ENCODE assay signal across 1 cellular context in genomic region chr6:166849762-166850181, GRCh38.
A peak's percentile ranks its signal among the peaks of the same experiment; 100 is the strongest.
TF ChIP-seq lines count a peak whose summit lies in the region.

No MANE protein-coding gene starts in this region.

TF ChIP-seq in GM12878, 131 proteins besides CTCF, POLR2A, EP300 and RAD21 (continued from another document):
- TF ChIP-seq REST (IDR thresholded peaks at IDR 0.05; ENCODE audit: low read depth, low read length), result no peak
- no peak for TF ChIP-seq RB1 (IDR thresholded peaks at IDR 0.05; ENCODE audit: borderline replicate concordance)
- peak; percentile 47; the same call in 1 of the 2 replicates for TF ChIP-seq TCF3 (IDR thresholded peaks at IDR 0.05; ENCODE audit: borderline replicate concordance, insufficient read depth, low read depth, low read length)
- TF ChIP-seq BRCA1 (IDR thresholded peaks at IDR 0.05; ENCODE audit: low read depth, low read length), result no peak
- TF ChIP-seq CHD4 (IDR thresholded peaks at IDR 0.05), result no peak
- no peak for TF ChIP-seq ZNF274 (IDR thresholded peaks at IDR 0.05; ENCODE audit: insufficient read depth, insufficient read length)
- TF ChIP-seq ZNF217 (IDR thresholded peaks at IDR 0.05), result no peak
- TF ChIP-seq POLR2AphosphoS2 (IDR thresholded peaks at IDR 0.05; ENCODE audit: low read depth, low read length), result no peak
- no peak for TF ChIP-seq HDAC6 (IDR thresholded peaks at IDR 0.05; ENCODE audit: unreplicated experiment)
- TF ChIP-seq MTA2 (IDR thresholded peaks at IDR 0.05; ENCODE audit: low read depth), result no peak
- no peak for TF ChIP-seq CREM (IDR thresholded peaks at IDR 0.05; ENCODE audit: low read depth)
- no peak for TF ChIP-seq IRF3 (IDR thresholded peaks at IDR 0.05)
- no peak for TF ChIP-seq USF1 (IDR thresholded peaks at IDR 0.05; ENCODE audit: borderline replicate concordance, extremely low read length, insufficient read depth, low read depth, low read length)
- TF ChIP-seq ZNF24 (IDR thresholded peaks at IDR 0.05), result no peak
- TF ChIP-seq PML (IDR thresholded peaks at IDR 0.05; ENCODE audit: low read length), result no peak
- no peak for TF ChIP-seq SIN3A (IDR thresholded peaks at IDR 0.05; ENCODE audit: low read depth, low read length)
- no peak for TF ChIP-seq NFIC (IDR thresholded peaks at IDR 0.05; ENCODE audit: low read depth, low read length)
- 0 out of 2 replicates have a peak, but pooled peaks have one; percentile 31 for TF ChIP-seq DPF2 (IDR thresholded peaks at IDR 0.05)
- TF ChIP-seq ATF3 (IDR thresholded peaks at IDR 0.05; ENCODE audit: borderline replicate concordance, extremely low read depth, low read depth, low read length), result no peak
- TF ChIP-seq GABPA (IDR thresholded peaks at IDR 0.05; ENCODE audit: low read depth), result no peak
- no peak for TF ChIP-seq PKNOX1 (IDR thresholded peaks at IDR 0.05)
- TF ChIP-seq SPI1 (IDR thresholded peaks at IDR 0.05; ENCODE audit: borderline replicate concordance, insufficient read depth, low read depth, low read length), result peak; percentile 5; the same call in 1 of the 2 replicates
- TF ChIP-seq NR2C2 (IDR thresholded peaks at IDR 0.05; ENCODE audit: borderline replicate concordance, control insufficient read depth, insufficient read length, low read depth), result no peak
- TF ChIP-seq TCF7 (IDR thresholded peaks at IDR 0.05; ENCODE audit: borderline replicate concordance), result no peak
- peak in 1 of 2 experiments; percentile 50; a peak in 1 of 4 replicates for TF ChIP-seq IKZF2 (IDR thresholded peaks at IDR 0.05)
- TF ChIP-seq ZNF207 (IDR thresholded peaks at IDR 0.05; ENCODE audit: borderline replicate concordance), result no peak
- no peak for TF ChIP-seq KAT2A (conservative IDR thresholded peaks at IDR 0.05; ENCODE audit: control insufficient read depth, low read depth, low read length)
- no peak for TF ChIP-seq CREB1 (IDR thresholded peaks at IDR 0.05; ENCODE audit: low read depth)
- 0 out of 2 replicates have a peak, but pooled peaks have one; percentile 20 for TF ChIP-seq EED (IDR thresholded peaks at IDR 0.05; ENCODE audit: low read depth)
- TF ChIP-seq RUNX3 (IDR thresholded peaks at IDR 0.05; ENCODE audit: low read length), result peak; percentile 8; the same call in 1 of the 2 replicates
- no peak for TF ChIP-seq HCFC1 (IDR thresholded peaks at IDR 0.05; ENCODE audit: low read length)
- TF ChIP-seq ZNF687 (IDR thresholded peaks at IDR 0.05), result 0 out of 2 replicates have a peak, but pooled peaks have one; percentile 33
- no peak for TF ChIP-seq HDAC2 (IDR thresholded peaks at IDR 0.05)
- TF ChIP-seq KLF5 (IDR thresholded peaks at IDR 0.05; ENCODE audit: partially characterized antibody), result no peak
- peak; percentile 62 for TF ChIP-seq IKZF1 (conservative IDR thresholded peaks at IDR 0.05)
- no peak for TF ChIP-seq SRF (IDR thresholded peaks at IDR 0.05; ENCODE audit: low read depth in 2 of 2, low read length in 2 of 2)
- TF ChIP-seq BHLHE40 (IDR thresholded peaks at IDR 0.05; ENCODE audit: borderline replicate concordance in 1 of 2, low read depth in 2 of 2, low read length in 1 of 2), result peak in 1 of 2 experiments; percentile 50; a peak in 1 of 4 replicates
- TF ChIP-seq ZZZ3 (IDR thresholded peaks at IDR 0.05; ENCODE audit: control insufficient read depth, insufficient read length, low read depth), result no peak
- TF ChIP-seq PAX8 (IDR thresholded peaks at IDR 0.05), result no peak
- TF ChIP-seq ZBTB4 (CRISPR knock-in tag; IDR thresholded peaks at IDR 0.05), result no peak
- no peak for TF ChIP-seq SIX5 (IDR thresholded peaks at IDR 0.05; ENCODE audit: low read depth, low read length, severe bottlenecking)
- no peak for TF ChIP-seq KDM1A (IDR thresholded peaks at IDR 0.05; ENCODE audit: borderline replicate concordance)
- no peak for TF ChIP-seq RBBP5 (conservative IDR thresholded peaks at IDR 0.05)
- TF ChIP-seq IRF5 (IDR thresholded peaks at IDR 0.05; ENCODE audit: borderline replicate concordance), result no peak
- no peak for TF ChIP-seq MYB (IDR thresholded peaks at IDR 0.05; ENCODE audit: borderline replicate concordance, low read depth, low read length)
- no peak for TF ChIP-seq TBL1XR1 (IDR thresholded peaks at IDR 0.05; ENCODE audit: low read depth, low read length)
